In the genomic region with DNA sequence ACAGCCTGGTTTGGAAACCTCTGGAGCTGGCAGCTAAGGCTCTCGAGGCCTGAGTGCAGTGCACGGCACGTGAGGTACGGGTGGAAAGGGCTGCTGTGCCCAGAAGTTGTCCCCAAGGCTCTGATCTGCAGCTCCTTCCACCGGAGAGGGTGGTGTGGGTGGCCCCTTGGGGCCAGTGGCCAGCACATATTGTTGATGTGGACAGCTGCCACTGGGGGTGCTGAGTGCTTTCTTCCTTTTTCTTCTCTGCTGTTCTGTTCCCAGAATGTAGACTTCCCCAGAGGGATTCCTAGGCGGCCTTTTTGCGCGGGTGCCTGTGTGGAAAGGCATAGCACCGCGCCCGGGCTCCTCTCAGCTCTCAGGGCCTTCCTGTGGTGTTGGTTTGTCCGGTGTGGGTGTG, we compare ENCODE assay signal across 12 cellular contexts.
"Had no signal": no experiment of that assay in that cellular context is flagged by ENCODE, and none has a peak within 500 bp of the region (broad histone marks: within the 10 kb centered on the region; RNA-seq: fewer than 3 reads in every experiment).

No MANE protein-coding gene starts in this region.

- H3K4me3 Mint-ChIP-seq: activated CD4-positive, alpha-beta memory T cell treated with anti-CD3 and anti-CD28 coated beads, Interleukin-2, amount 10 ng/mL, durations not matched to agents 7 days and 5 days; activated naive CD8-positive, alpha-beta T cell treated with anti-CD3 and anti-CD28 coated beads, Interleukin-2, amount 10 ng/mL, durations not matched to agents 7 days and 5 days; T-helper 2 cell treated with Interferon-gamma antibody and Interleukin-4, amounts not matched to agents 5 μg/mL and 100 μg/mL, for 36 hours had no signal

- H3K27ac ChIP-seq: foreskin keratinocyte, parathyroid adenoma, skin epidermis, tibial nerve had no signal

- DNase-seq: activated CD4-positive, alpha-beta memory T cell treated with anti-CD3 and anti-CD28 coated beads, Interleukin-2, amount 10 ng/mL, durations not matched to agents 7 days and 5 days; activated CD4-positive, alpha-beta T cell treated with anti-CD3 and anti-CD28 coated beads for 1 hour; activated CD8-positive, alpha-beta memory T cell treated with anti-CD3 and anti-CD28 coated beads, Interleukin-2, amount 50 U/mL, for 48 hours; activated naive CD8-positive, alpha-beta T cell treated with anti-CD3 and anti-CD28 coated beads, Interleukin-2, amount 10 ng/mL, durations not matched to agents 7 days and 5 days; foreskin keratinocyte; left colon; mammary epithelial cell; nephron progenitor cell had no signal

- H3K9ac ChIP-seq: parathyroid adenoma had no signal

- H3K36me3 Mint-ChIP-seq: activated naive CD8-positive, alpha-beta T cell treated with anti-CD3 and anti-CD28 coated beads, Interleukin-2, amount 10 ng/mL, durations not matched to agents 7 days and 5 days had no signal

- ATAC-seq: foreskin keratinocyte, left colon had no signal

- H3K4me3 ChIP-seq: skin epidermis, tibial nerve had no signal

- H3K36me3 ChIP-seq: tibial nerve had no signal

- H3K4me1 Mint-ChIP-seq: activated CD4-positive, alpha-beta memory T cell treated with anti-CD3 and anti-CD28 coated beads, Interleukin-2, amount 10 ng/mL, durations not matched to agents 7 days and 5 days had no signal

- H3K27me3 ChIP-seq: foreskin keratinocyte, tibial nerve had no signal

- H3K27me3 Mint-ChIP-seq: activated CD4-positive, alpha-beta memory T cell treated with anti-CD3 and anti-CD28 coated beads, Interleukin-2, amount 10 ng/mL, durations not matched to agents 7 days and 5 days had no signal

- H3K4me1 ChIP-seq: foreskin keratinocyte, parathyroid adenoma, tibial nerve had no signal

- H3K27ac Mint-ChIP-seq: activated CD4-positive, alpha-beta memory T cell treated with anti-CD3 and anti-CD28 coated beads, Interleukin-2, amount 10 ng/mL, durations not matched to agents 7 days and 5 days; activated naive CD8-positive, alpha-beta T cell treated with anti-CD3 and anti-CD28 coated beads, Interleukin-2, amount 10 ng/mL, durations not matched to agents 7 days and 5 days; nephron progenitor cell; T-helper 2 cell treated with Interferon-gamma antibody and Interleukin-4, amounts not matched to agents 5 μg/mL and 100 μg/mL, for 36 hours had no signal
